Comparison of ENCODE assay signal across 8 cellular contexts in genomic region chr10:34951263-34951887, GRCh38.
DNase-seq lines count a peak whose midpoint lies in the region; TF ChIP-seq lines count a peak whose summit lies in the region.
"Not testable (repeated sequence)": the region's sequence is repeated elsewhere in the genome, so short reads cannot be mapped to it uniquely, and the experiment has no call there.

No MANE protein-coding gene starts in this region.

- POLR2A ChIA-PET in A673 (lab: Charles Lee; ENCODE audit: low non-redundant PET): interaction anchor here (0.6 kb wide), 1 partner anchor 1972 kb away, joined by 3 read pairs; no protein-coding TSS in a partner anchor
- POLR2A ChIA-PET in activated CD4-positive, alpha-beta memory T cell treated with anti-CD3 and anti-CD28 coated beads, Interleukin-2, amount 10 ng/mL, durations not matched to agents 7 days and 5 days (lab: Charles Lee): not testable (repeated sequence)

- BruUV-seq in A673 (replicated peaks; lab: Mats Ljungman, UMichigan): not testable (repeated sequence)

- H3K36me3 ChIP-seq in A673 (ENCODE audit: insufficient read depth, low read length, poor library complexity, severe bottlenecking); SK-N-MC (ENCODE audit: insufficient read depth, low read length): not testable (repeated sequence)

- H3K4me1 ChIP-seq in A673 (ENCODE audit: insufficient read depth, low read length, poor library complexity, severe bottlenecking): not testable (repeated sequence)

- H3K27me3 Mint-ChIP-seq in activated CD4-positive, alpha-beta memory T cell treated with anti-CD3 and anti-CD28 coated beads, Interleukin-2, amount 10 ng/mL, durations not matched to agents 7 days and 5 days; activated naive CD4-positive, alpha-beta T cell treated with anti-CD3 and anti-CD28 coated beads for 36 hours (ENCODE audit: low read depth): not testable (repeated sequence)

- not testable (repeated sequence) for H3K9ac ChIP-seq in SK-N-MC (ENCODE audit: insufficient read length)

- H3K27me3 ChIP-seq in A673 (replicated peaks; ENCODE audit: insufficient read depth, low read depth, low read length, poor library complexity): not testable (repeated sequence)

- H3K4me3 ChIP-seq in A673 (ENCODE audit: low read depth, low read length, poor library complexity, severe bottlenecking); SK-N-MC: not testable (repeated sequence)

- not testable (repeated sequence) for H3K9me3 ChIP-seq in A673 (ENCODE audit: low read depth, low read length, poor library complexity, severe bottlenecking); SK-N-MC (ENCODE audit: low read depth, low read length)

- DNase-seq in A673 (ENCODE audit: low spot score) (peak; percentile 85), LHCN-M2 (ENCODE audit: low read depth) (peak; percentile 70), SK-N-MC (ENCODE audit: low read depth, low spot score) (peak; percentile 32), fibroblast of gingiva (ENCODE audit: low read depth) (peak; percentile 21), renal cortical epithelial cell (ENCODE audit: low read depth) (peak; percentile 26)
- peak; percentile 21 for DNase-seq in activated CD4-positive, alpha-beta memory T cell treated with anti-CD3 and anti-CD28 coated beads, Interleukin-2, amount 10 ng/mL, durations not matched to agents 7 days and 5 days
- peak; percentile 53 for DNase-seq in activated naive CD4-positive, alpha-beta T cell treated with anti-CD3 and anti-CD28 coated beads for 36 hours
- peak; percentile 11 to 52 (median 16) for DNase-seq in stimulated activated CD4-positive, alpha-beta T cell treated with anti-CD3 and anti-CD28 coated beads, TNF-alpha, amount 100 ng/mL, for 48 hours (ENCODE audit: low read depth in 3 of 3)

- intact Hi-C loops in A673 (cut with micrococcal nuclease; ENCODE audit: unreplicated experiment); activated naive CD4-positive, alpha-beta T cell treated with anti-CD3 and anti-CD28 coated beads for 36 hours (cut with micrococcal nuclease): not testable (repeated sequence)

- not testable (repeated sequence) for TF ChIP-seq CTCF in A673 (conservative IDR thresholded peaks at IDR 0.05; ENCODE audit: low read depth, low read length)

- not testable (repeated sequence) for H3K9me3 Mint-ChIP-seq in activated CD4-positive, alpha-beta memory T cell treated with anti-CD3 and anti-CD28 coated beads, Interleukin-2, amount 10 ng/mL, durations not matched to agents 7 days and 5 days; activated naive CD4-positive, alpha-beta T cell treated with anti-CD3 and anti-CD28 coated beads for 36 hours

- H3K27ac ChIP-seq in A673 (ENCODE audit: low read depth, low read length, poor library complexity, severe bottlenecking) (peak overlapping the region; percentile 78), SK-N-MC (peak overlapping the region; percentile 25; the same call in 1 of the 2 replicates)

- H3K4me1 Mint-ChIP-seq in activated CD4-positive, alpha-beta memory T cell treated with anti-CD3 and anti-CD28 coated beads, Interleukin-2, amount 10 ng/mL, durations not matched to agents 7 days and 5 days; activated naive CD4-positive, alpha-beta T cell treated with anti-CD3 and anti-CD28 coated beads for 36 hours (ENCODE audit: low read depth): not testable (repeated sequence)

- not testable (repeated sequence) for H3K4me3 Mint-ChIP-seq in activated CD4-positive, alpha-beta memory T cell treated with anti-CD3 and anti-CD28 coated beads, Interleukin-2, amount 10 ng/mL, durations not matched to agents 7 days and 5 days; activated naive CD4-positive, alpha-beta T cell treated with anti-CD3 and anti-CD28 coated beads for 36 hours

- not testable (repeated sequence) for H3K36me3 Mint-ChIP-seq in activated CD4-positive, alpha-beta memory T cell treated with anti-CD3 and anti-CD28 coated beads, Interleukin-2, amount 10 ng/mL, durations not matched to agents 7 days and 5 days (ENCODE audit: low read depth); activated naive CD4-positive, alpha-beta T cell treated with anti-CD3 and anti-CD28 coated beads for 36 hours (ENCODE audit: low read depth)

- CTCF ChIA-PET in A673 (lab: Charles Lee): interaction anchor here (1.1 kb wide), 1 partner anchor 292 kb away, joined by 3 read pairs; no protein-coding TSS in a partner anchor
- CTCF ChIA-PET in activated CD4-positive, alpha-beta memory T cell treated with anti-CD3 and anti-CD28 coated beads, Interleukin-2, amount 10 ng/mL, durations not matched to agents 7 days and 5 days (lab: Charles Lee): not testable (repeated sequence)
- CTCF ChIA-PET in activated naive CD4-positive, alpha-beta T cell treated with anti-CD3 and anti-CD28 coated beads for 36 hours (lab: Charles Lee): interaction anchor here (0.7 to 0.9 kb wide), 2 partner anchors 11 to 13 kb away, joined by 4 read pairs; no protein-coding TSS in a partner anchor

- H3K27ac Mint-ChIP-seq in activated CD4-positive, alpha-beta memory T cell treated with anti-CD3 and anti-CD28 coated beads, Interleukin-2, amount 10 ng/mL, durations not matched to agents 7 days and 5 days; activated naive CD4-positive, alpha-beta T cell treated with anti-CD3 and anti-CD28 coated beads for 36 hours: not testable (repeated sequence)

Comparison
In these comparisons a context has a peak if more than half of its experiments do, and no peak if none do; other contexts are left out.
1. DNase-seq: peak in every context shown above with its lines; median percentile 85 in A673; 70 in LHCN-M2; 53 in activated naive CD4-positive, alpha-beta T cell treated with anti-CD3 and anti-CD28 coated beads for 36 hours; 32 in SK-N-MC; 26 in renal cortical epithelial cell; 21 in activated CD4-positive, alpha-beta memory T cell treated with anti-CD3 and anti-CD28 coated beads, Interleukin-2, amount 10 ng/mL, durations not matched to agents 7 days and 5 days; 21 in fibroblast of gingiva; 16 in stimulated activated CD4-positive, alpha-beta T cell treated with anti-CD3 and anti-CD28 coated beads, TNF-alpha, amount 100 ng/mL, for 48 hours.